Comparison of ENCODE assay signal across 9 cellular contexts in the genomic region with DNA sequence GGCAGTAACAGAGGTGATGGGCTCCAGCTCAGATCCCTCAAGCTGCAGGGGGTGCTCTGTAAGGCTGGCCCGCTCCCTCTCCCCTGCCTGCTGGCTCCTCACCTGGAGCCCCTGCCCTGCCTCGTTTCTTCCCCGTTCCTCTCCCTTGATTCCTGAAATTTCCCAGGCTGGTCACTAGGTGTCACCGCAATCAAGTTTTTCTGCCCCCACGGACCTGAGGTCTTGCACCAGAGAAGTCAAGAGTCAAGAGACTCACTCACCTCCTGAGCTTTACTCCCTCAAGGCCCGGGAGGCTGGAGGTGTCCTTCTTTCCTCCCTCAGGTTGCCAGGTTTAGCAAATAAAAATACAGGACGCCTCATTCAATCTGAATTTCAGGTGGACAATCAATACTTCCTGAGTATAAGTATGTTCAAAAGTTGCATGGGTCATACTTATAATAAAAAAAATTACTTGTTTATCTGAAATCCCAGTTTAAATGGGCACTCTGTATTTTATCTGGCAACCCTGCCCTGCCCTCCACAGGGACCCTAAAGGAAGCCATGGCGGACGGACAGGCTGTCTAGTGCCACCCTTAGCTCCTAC.
DNase-seq lines count a peak whose midpoint lies in the region; ATAC-seq and TF ChIP-seq lines count a peak whose summit lies in the region.
"Had no signal": no experiment of that assay in that cellular context is flagged by ENCODE, and none has a peak within 500 bp of the region (broad histone marks: within the 10 kb centered on the region; RNA-seq: fewer than 3 reads in every experiment).

No MANE protein-coding gene starts in this region.

- no peak overlapping the region for H3K4me3 ChIP-seq in BJ (ENCODE audit: low read depth, low read length)
- H3K4me3 ChIP-seq in neural cell (ENCODE audit: low read length), result no peak overlapping the region

- no peak for TF ChIP-seq EP300 in neural cell (conservative IDR thresholded peaks at IDR 0.05; ENCODE audit: poor library complexity, severe bottlenecking)

- ATAC-seq in activated CD8-positive, alpha-beta T cell treated with anti-CD3 and anti-CD28 coated beads for 36 hours, result peak; percentile 86
- ATAC-seq in GM18907 (IDR thresholded peaks at IDR 0.05; ENCODE audit: unreplicated experiment), result no peak
- ATAC-seq in GM21528 (IDR thresholded peaks at IDR 0.05; ENCODE audit: low FRiP score, unreplicated experiment), result no peak

- TF ChIP-seq CTCF in BJ (IDR thresholded peaks at IDR 0.05; ENCODE audit: insufficient read depth, low read depth, low read length) (peak; percentile 72), neural cell (IDR thresholded peaks at IDR 0.05; ENCODE audit: poor library complexity, severe bottlenecking) (peak; percentile 84)
- peak; percentile 75 for TF ChIP-seq CTCF in activated CD8-positive, alpha-beta T cell treated with anti-CD3 and anti-CD28 coated beads for 36 hours (IDR thresholded peaks at IDR 0.05)

- H3K4me2 ChIP-seq in neural cell (ENCODE audit: low read length), result no peak overlapping the region

- H2AFZ ChIP-seq in neural cell (ENCODE audit: low read depth, low read length), result no peak overlapping the region

- H3K27ac Mint-ChIP-seq in activated CD8-positive, alpha-beta T cell treated with anti-CD3 and anti-CD28 coated beads for 36 hours, result no peak overlapping the region
- H3K27ac Mint-ChIP-seq: natural killer cell treated with Interleukin-12 subunit alpha and Interleukin-12 subunit beta and Interleukin-15 and Interleukin-18, amount 100 ng/mL, for 72 hours had no signal

- no peaks in the 10 kb centered on the region for H3K9me3 ChIP-seq in neural cell (ENCODE audit: low read length)

- no peaks in the 10 kb centered on the region for H3K4me1 Mint-ChIP-seq in activated CD8-positive, alpha-beta T cell treated with anti-CD3 and anti-CD28 coated beads for 36 hours (ENCODE audit: low read depth)

- no peaks in the 10 kb centered on the region for H3K79me2 ChIP-seq in neural cell (replicated peaks; ENCODE audit: insufficient read depth, low read length)

- no peaks in the 10 kb centered on the region for H3F3A ChIP-seq in neural cell (ENCODE audit: insufficient read depth, low read length, poor library complexity, severe bottlenecking)

- H3K36me3 Mint-ChIP-seq in activated CD8-positive, alpha-beta T cell treated with anti-CD3 and anti-CD28 coated beads for 36 hours (ENCODE audit: low read depth), result no peaks in the 10 kb centered on the region
- H3K36me3 Mint-ChIP-seq: natural killer cell treated with Interleukin-12 subunit alpha and Interleukin-12 subunit beta and Interleukin-15 and Interleukin-18, amount 100 ng/mL, for 72 hours had no signal

- peak; percentile 86 for TF ChIP-seq RAD21 in neural cell (conservative IDR thresholded peaks at IDR 0.05)

- CTCF ChIA-PET in BJ (lab: Yijun Ruan, JAX), result interaction anchor here (0.5 to 16.5 kb wide), 27 partner anchors 10 to 606 kb away, joined by 3 to 264 read pairs (median 6); partner anchors contain the start of gene SCUBE1
- CTCF ChIA-PET in activated CD8-positive, alpha-beta T cell treated with anti-CD3 and anti-CD28 coated beads for 36 hours (lab: Charles Lee), result interaction anchor here (0.7 to 3.0 kb wide), 25 partner anchors 10 to 112 kb away, joined by 3 to 68 read pairs (median 4); no protein-coding TSS in a partner anchor

- no peaks in the 10 kb centered on the region for H3K27me3 Mint-ChIP-seq in activated CD8-positive, alpha-beta T cell treated with anti-CD3 and anti-CD28 coated beads for 36 hours

- DNase-seq in BJ (ENCODE audit: low read depth) (no peak), GM19238 (ENCODE audit: insufficient read length, low spot score) (peak; percentile 66), NCI-H446 treated with DMSO at 0.1 percent for 48 hours (lab: John Stamatoyannopoulos, UW) (peak; percentile 7), fibroblast of gingiva (ENCODE audit: low read depth) (peak; percentile 45)
- peak; percentile 42 for DNase-seq in activated CD8-positive, alpha-beta T cell treated with anti-CD3 and anti-CD28 coated beads for 36 hours

- H3K9me3 Mint-ChIP-seq in activated CD8-positive, alpha-beta T cell treated with anti-CD3 and anti-CD28 coated beads for 36 hours, result no peaks in the 10 kb centered on the region
- H3K9me3 Mint-ChIP-seq: natural killer cell treated with Interleukin-12 subunit alpha and Interleukin-12 subunit beta and Interleukin-15 and Interleukin-18, amount 100 ng/mL, for 72 hours had no signal

- no peak overlapping the region for H3K27ac ChIP-seq in neural cell (ENCODE audit: low read length)

- no peaks in the 10 kb centered on the region; the same call in 1 of the 2 replicates for H3K27me3 ChIP-seq in BJ (ENCODE audit: control insufficient read depth, insufficient read depth, low read length)
- H3K27me3 ChIP-seq in neural cell (ENCODE audit: insufficient read depth, low read depth, low read length), result no peaks in the 10 kb centered on the region

- no peak overlapping the region for H3K4me3 Mint-ChIP-seq in activated CD8-positive, alpha-beta T cell treated with anti-CD3 and anti-CD28 coated beads for 36 hours
- H3K4me3 Mint-ChIP-seq: natural killer cell treated with Interleukin-12 subunit alpha and Interleukin-12 subunit beta and Interleukin-15 and Interleukin-18, amount 100 ng/mL, for 72 hours had no signal

- POLR2A ChIA-PET in BJ (lab: Charles Lee), result no interaction called here
- POLR2A ChIA-PET in activated CD8-positive, alpha-beta T cell treated with anti-CD3 and anti-CD28 coated beads for 36 hours (lab: Charles Lee), result no interaction called here

- no peaks in the 10 kb centered on the region for H4K20me1 ChIP-seq in neural cell (ENCODE audit: insufficient read depth)

- H3K36me3 ChIP-seq in BJ (ENCODE audit: control insufficient read depth, insufficient read depth, low read length), result no peaks in the 10 kb centered on the region
- no peaks in the 10 kb centered on the region for H3K36me3 ChIP-seq in neural cell (ENCODE audit: insufficient read depth, low read length)

- intact Hi-C loops in activated CD8-positive, alpha-beta T cell treated with anti-CD3 and anti-CD28 coated beads for 36 hours (cut with micrococcal nuclease), result loop anchor here (5.0 to 10.0 kb wide), 2 partner anchors 73 to 111 kb away; no protein-coding TSS in a partner anchor

- H3K9ac ChIP-seq in neural cell (ENCODE audit: low read length), result no peak overlapping the region

- no peaks in the 10 kb centered on the region for H3K9me2 ChIP-seq in neural cell (ENCODE audit: insufficient read depth, low read length)

TF ChIP-seq in neural cell, 6 proteins besides CTCF, POLR2A, EP300 and RAD21:
- TF ChIP-seq MXI1 (conservative IDR thresholded peaks at IDR 0.05; ENCODE audit: poor library complexity, severe bottlenecking), result no peak
- peak; percentile 88 for TF ChIP-seq SMC3 (conservative IDR thresholded peaks at IDR 0.05; ENCODE audit: poor library complexity)
